10 cellular contexts compared by ENCODE assay signal in genomic region chr13:18212873-18213272, GRCh38.
DNase-seq lines count a peak whose midpoint lies in the region; ATAC-seq and TF ChIP-seq lines count a peak whose summit lies in the region.
"Had no signal": no experiment of that assay in that cellular context is flagged by ENCODE, and none has a peak within 500 bp of the region (broad histone marks: within the 10 kb centered on the region; RNA-seq: fewer than 3 reads in every experiment).

No MANE protein-coding gene starts in this region.

- H3K4me1 Mint-ChIP-seq in activated naive CD4-positive, alpha-beta T cell treated with anti-CD3 and anti-CD28 coated beads, Interleukin-2, amount 10 ng/mL, durations not matched to agents 7 days and 5 days = no peaks in the 10 kb centered on the region

- H2BK15ac ChIP-seq in mesendoderm (replicated peaks; ENCODE audit: low read depth) = no peak overlapping the region

- no peak overlapping the region for H3K23ac ChIP-seq in mesendoderm (ENCODE audit: low read length)

- H3K79me1 ChIP-seq in mesendoderm (ENCODE audit: low read length) = no peaks in the 10 kb centered on the region

- H3K4me3 ChIP-seq in mesendoderm (ENCODE audit: low read length) = peak overlapping the region; percentile 4
- no peak overlapping the region for H3K4me3 ChIP-seq in dorsolateral prefrontal cortex
- H3K4me3 ChIP-seq: cardiac muscle cell had no signal

- H3K27ac Mint-ChIP-seq in activated naive CD4-positive, alpha-beta T cell treated with anti-CD3 and anti-CD28 coated beads, Interleukin-2, amount 10 ng/mL, durations not matched to agents 7 days and 5 days = no peak overlapping the region

- H3K9me3 Mint-ChIP-seq in activated naive CD4-positive, alpha-beta T cell treated with anti-CD3 and anti-CD28 coated beads, Interleukin-2, amount 10 ng/mL, durations not matched to agents 7 days and 5 days = peaks cover 12% of the 10 kb centered on the region

- H3K9ac ChIP-seq in mesendoderm (ENCODE audit: low read length) = no peak overlapping the region

- H3K79me2 ChIP-seq in mesendoderm (ENCODE audit: control insufficient read depth, insufficient read depth, low read length) = no peaks in the 10 kb centered on the region

- no peak overlapping the region for H3K18ac ChIP-seq in mesendoderm (ENCODE audit: low read length)

- CTCF ChIA-PET in activated naive CD4-positive, alpha-beta T cell treated with anti-CD3 and anti-CD28 coated beads, Interleukin-2, amount 10 ng/mL, durations not matched to agents 7 days and 5 days (lab: Charles Lee) = no interaction called here

- DNase-seq in activated naive CD4-positive, alpha-beta T cell treated with anti-CD3 and anti-CD28 coated beads, Interleukin-2, amount 10 ng/mL, durations not matched to agents 7 days and 5 days = peak; percentile 46
- peak; percentile 63 for DNase-seq in mesendoderm
- no peak for DNase-seq in dorsolateral prefrontal cortex
- no peak for DNase-seq in superior temporal gyrus (ENCODE audit: extremely low spot score)
- no peak for DNase-seq in AG08396 (ENCODE audit: low spot score)
- DNase-seq: NCI-H446 had no signal

- H3K4me2 ChIP-seq in mesendoderm (ENCODE audit: low read length) = no peak overlapping the region

- no peak overlapping the region for H4K5ac ChIP-seq in mesendoderm (ENCODE audit: low read length)

- H3K27me3 ChIP-seq in mesendoderm (ENCODE audit: insufficient read depth, low read length, poor library complexity) (no peaks in the 10 kb centered on the region), dorsolateral prefrontal cortex (peaks cover 0 to 7% (median 0%) of the 10 kb centered on the region in 45 donors)
- H3K27me3 ChIP-seq: cardiac muscle cell had no signal

- H3K4me1 ChIP-seq in mesendoderm (ENCODE audit: control insufficient read depth, low read depth, low read length) = no peaks in the 10 kb centered on the region

- H3K4ac ChIP-seq in mesendoderm (ENCODE audit: low read depth, low read length) = no peak overlapping the region

- ATAC-seq in GM18868 (IDR thresholded peaks at IDR 0.05; ENCODE audit: unreplicated experiment) = peak; percentile 30
- peak; percentile 35 for ATAC-seq in HG02759 (IDR thresholded peaks at IDR 0.05; ENCODE audit: unreplicated experiment)
- no peak for ATAC-seq in GM19463 (IDR thresholded peaks at IDR 0.05; ENCODE audit: unreplicated experiment)

- no peak overlapping the region for H2BK120ac ChIP-seq in mesendoderm (ENCODE audit: low read depth, low read length)

- H3K27me3 Mint-ChIP-seq in activated naive CD4-positive, alpha-beta T cell treated with anti-CD3 and anti-CD28 coated beads, Interleukin-2, amount 10 ng/mL, durations not matched to agents 7 days and 5 days = no peaks in the 10 kb centered on the region

- H2BK5ac ChIP-seq in mesendoderm (ENCODE audit: low read length) = no peak overlapping the region

- intact Hi-C loops in dorsolateral prefrontal cortex (cut with DNase I) = no loop called here

- H2AK5ac ChIP-seq in mesendoderm (ENCODE audit: low read length) = no peak overlapping the region

- no peak for TF ChIP-seq CTCF in dorsolateral prefrontal cortex (IDR thresholded peaks at IDR 0.05 in 54 of 56, conservative IDR thresholded peaks at IDR 0.05 in 2 of 56; ENCODE audit: low read depth in 1 of 56, partially characterized antibody in 56 of 56)

- H3K27ac ChIP-seq in mesendoderm (ENCODE audit: low read depth, low read length) = no peak overlapping the region
- H3K27ac ChIP-seq in dorsolateral prefrontal cortex = no peak overlapping the region
- H3K27ac ChIP-seq: cardiac muscle cell had no signal

- H3K36me3 Mint-ChIP-seq in activated naive CD4-positive, alpha-beta T cell treated with anti-CD3 and anti-CD28 coated beads, Interleukin-2, amount 10 ng/mL, durations not matched to agents 7 days and 5 days = no peaks in the 10 kb centered on the region

- H3K36me3 ChIP-seq in mesendoderm (ENCODE audit: control insufficient read depth, insufficient read depth, low read length) = no peaks in the 10 kb centered on the region
- H3K36me3 ChIP-seq: cardiac muscle cell had no signal

- H3K56ac ChIP-seq in mesendoderm (ENCODE audit: low read length) = no peak overlapping the region

- H4K8ac ChIP-seq in mesendoderm (ENCODE audit: low read depth, low read length) = no peak overlapping the region

- H3K4me3 Mint-ChIP-seq in activated naive CD4-positive, alpha-beta T cell treated with anti-CD3 and anti-CD28 coated beads, Interleukin-2, amount 10 ng/mL, durations not matched to agents 7 days and 5 days = no peak overlapping the region

- WGBS in mesendoderm (ENCODE audit: extremely low coverage, insufficient coverage, low lambda C conversion rate) = no CpG with 5 or more reads among the region's 2 CpGs

Comparison
In these comparisons a context has a peak if more than half of its experiments do, and no peak if none do; other contexts are left out.
1. DNase-seq: peak in activated naive CD4-positive, alpha-beta T cell treated with anti-CD3 and anti-CD28 coated beads, Interleukin-2, amount 10 ng/mL, durations not matched to agents 7 days and 5 days (single experiment) and mesendoderm (single experiment); none in dorsolateral prefrontal cortex (0 of 10), superior temporal gyrus (single experiment) and AG08396 (single experiment).